Comparison of ENCODE assay signal across 1 cellular context in genomic region chr12:6336079-6336858, GRCh38.
TF ChIP-seq lines count a peak whose summit lies in the region.

No MANE protein-coding gene starts in this region.

TF ChIP-seq in K562, 482 proteins besides CTCF, POLR2A, EP300 and RAD21 (continued from another document and continues in another):
- TF ChIP-seq MNT (conservative IDR thresholded peaks at IDR 0.05) (peak; percentile 95 to 97), POLR2H (tag; IDR thresholded peaks at IDR 0.05; ENCODE audit: low read depth) (peak; percentile 68), KDM5B (IDR thresholded peaks at IDR 0.05; ENCODE audit: insufficient replicate concordance, low read depth, low read length) (peak; percentile 13), MIER1 (IDR thresholded peaks at IDR 0.05; ENCODE audit: low read depth) (no peak), GATAD2A (IDR thresholded peaks at IDR 0.05) (0 out of 2 replicates have a peak, but pooled peaks have one; percentile 15), ZNF592 (IDR thresholded peaks at IDR 0.05) (0 out of 2 replicates have a peak, but pooled peaks have one; percentile 45), ZNF316 (IDR thresholded peaks at IDR 0.05) (peak; percentile 100), ETV6 (IDR thresholded peaks at IDR 0.05; ENCODE audit: borderline replicate concordance in 1 of 2, low read depth in 2 of 2, low read length in 1 of 2) (peak; percentile 91; a peak in 3 of 4 replicates), ETV6 (CRISPR knock-in tag; IDR thresholded peaks at IDR 0.05; ENCODE audit: borderline replicate concordance) (no peak), NFATC3 (IDR thresholded peaks at IDR 0.05) (no peak), PHF8 (IDR thresholded peaks at IDR 0.05; ENCODE audit: borderline replicate concordance, low read length) (peak; percentile 42; the same call in 1 of the 2 replicates), SRSF9 (IDR thresholded peaks at IDR 0.05; ENCODE audit: borderline replicate concordance, low read depth, low read length) (no peak), CTCFL (IDR thresholded peaks at IDR 0.05; ENCODE audit: borderline replicate concordance, insufficient read depth, low read depth, low read length, poor library complexity, severe bottlenecking) (no peak), PRPF4 (IDR thresholded peaks at IDR 0.05; ENCODE audit: insufficient read depth, low read depth, low read length, poor library complexity, severe bottlenecking) (no peak), GABPA (tag; conservative IDR thresholded peaks at IDR 0.05; ENCODE audit: low read depth) (peak; percentile 12), USF2 (CRISPR knock-in tag; IDR thresholded peaks at IDR 0.05) (peak; percentile 69), MYC (IDR thresholded peaks at IDR 0.05; ENCODE audit: low read depth, low read length) (peak; percentile 93), MYC (CRISPR knock-in tag; IDR thresholded peaks at IDR 0.05; ENCODE audit: borderline replicate concordance, low read depth) (0 out of 2 replicates have a peak, but pooled peaks have one; percentile 1), EP400 (IDR thresholded peaks at IDR 0.05) (peak; percentile 90), DIDO1 (tag; IDR thresholded peaks at IDR 0.05; ENCODE audit: low read depth) (no peak), UBTF (IDR thresholded peaks at IDR 0.05; ENCODE audit: borderline replicate concordance in 1 of 2, low read depth in 2 of 2, low read length in 2 of 2) (peak in 1 of 2 experiments; percentile 6; a peak in 1 of 4 replicates), NEUROD1 (IDR thresholded peaks at IDR 0.05; ENCODE audit: borderline replicate concordance, low read depth, low read length, partially characterized antibody) (peak; percentile 48), LEF1 (IDR thresholded peaks at IDR 0.05) (peak; percentile 20; the same call in 1 of the 2 replicates), ATF7 (IDR thresholded peaks at IDR 0.05) (peak; percentile 44; the same call in 1 of the 2 replicates), SIX5 (IDR thresholded peaks at IDR 0.05; ENCODE audit: borderline replicate concordance in 1 of 2, insufficient read depth in 1 of 2, low read depth in 1 of 2, low read length in 2 of 2) (no peak), NKRF (IDR thresholded peaks at IDR 0.05; ENCODE audit: borderline replicate concordance) (peak; percentile 57; the same call in 1 of the 2 replicates), JUN (IDR thresholded peaks at IDR 0.05; ENCODE audit: borderline replicate concordance, low read depth, low read length) (peak; percentile 72), JUN (CRISPR knock-in tag; IDR thresholded peaks at IDR 0.05; ENCODE audit: borderline replicate concordance) (no peak), NCOA1 (IDR thresholded peaks at IDR 0.05; ENCODE audit: low read depth) (peak; percentile 46), RNF2 (IDR thresholded peaks at IDR 0.05) (peak; percentile 17; the same call in 1 of the 2 replicates), SRF (CRISPR knock-in tag; IDR thresholded peaks at IDR 0.05) (peak in 1 of 2 experiments; percentile 34; a peak in 2 of 4 replicates), KDM1A (IDR thresholded peaks at IDR 0.05) (peak in 1 of 2 experiments; percentile 14; a peak in 2 of 4 replicates), MBD2 (IDR thresholded peaks at IDR 0.05; ENCODE audit: borderline replicate concordance, low read depth) (peak; percentile 22; the same call in 1 of the 2 replicates), ZBTB11 (CRISPR knock-in tag; IDR thresholded peaks at IDR 0.05) (peak in 1 of 3 experiments; percentile 53; a peak in 3 of 6 replicates), HDAC1 (IDR thresholded peaks at IDR 0.05) (peak in 1 of 2 experiments; percentile 71; a peak in 1 of 4 replicates), ARID1B (IDR thresholded peaks at IDR 0.05) (peak; percentile 68), CBX8 (IDR thresholded peaks at IDR 0.05; ENCODE audit: borderline replicate concordance, extremely low read depth, low read depth, low read length, poor library complexity, severe bottlenecking) (no peak), ZMIZ1 (IDR thresholded peaks at IDR 0.05; ENCODE audit: low read depth in 2 of 2, low read length in 2 of 2) (no peak; a peak in 1 of 4 replicates), NCOA6 (IDR thresholded peaks at IDR 0.05) (no peak)
